1 cellular context compared by ENCODE assay signal in genomic region chr4:32485976-32486375, GRCh38.
TF ChIP-seq lines count a peak whose summit lies in the region.

No MANE protein-coding gene starts in this region.

TF ChIP-seq in H1, 55 proteins besides CTCF, POLR2A, EP300 and RAD21 (continued from another document):
- no peak for TF ChIP-seq CHD7 (IDR thresholded peaks at IDR 0.05; ENCODE audit: insufficient replicate concordance, low read length)
- TF ChIP-seq NANOG (IDR thresholded peaks at IDR 0.05; ENCODE audit: insufficient read depth, low read depth, low read length, poor library complexity, severe bottlenecking), result no peak
- TF ChIP-seq SP1 (IDR thresholded peaks at IDR 0.05; ENCODE audit: low read depth, low read length), result no peak
- TF ChIP-seq EZH2 (IDR thresholded peaks at IDR 0.05; ENCODE audit: low read depth, low read length, severe bottlenecking), result no peak
- no peak for TF ChIP-seq USF2 (IDR thresholded peaks at IDR 0.05; ENCODE audit: low read length)
- TF ChIP-seq ZNF274 (IDR thresholded peaks at IDR 0.05; ENCODE audit: borderline replicate concordance, extremely low read depth, low read length), result no peak
- no peak for TF ChIP-seq CHD2 (IDR thresholded peaks at IDR 0.05; ENCODE audit: low read length)
- TF ChIP-seq POLR2AphosphoS5 (IDR thresholded peaks at IDR 0.05; ENCODE audit: low read depth, low read length), result no peak
- no peak for TF ChIP-seq EGR1 (IDR thresholded peaks at IDR 0.05; ENCODE audit: borderline replicate concordance, low read depth, low read length)
- TF ChIP-seq KDM4A (IDR thresholded peaks at IDR 0.05; ENCODE audit: low read depth, low read length, severe bottlenecking), result no peak
- TF ChIP-seq NRF1 (IDR thresholded peaks at IDR 0.05; ENCODE audit: low read depth, low read length), result no peak
- no peak for TF ChIP-seq SRF (IDR thresholded peaks at IDR 0.05; ENCODE audit: low read depth, low read length)
